In the genomic region with DNA sequence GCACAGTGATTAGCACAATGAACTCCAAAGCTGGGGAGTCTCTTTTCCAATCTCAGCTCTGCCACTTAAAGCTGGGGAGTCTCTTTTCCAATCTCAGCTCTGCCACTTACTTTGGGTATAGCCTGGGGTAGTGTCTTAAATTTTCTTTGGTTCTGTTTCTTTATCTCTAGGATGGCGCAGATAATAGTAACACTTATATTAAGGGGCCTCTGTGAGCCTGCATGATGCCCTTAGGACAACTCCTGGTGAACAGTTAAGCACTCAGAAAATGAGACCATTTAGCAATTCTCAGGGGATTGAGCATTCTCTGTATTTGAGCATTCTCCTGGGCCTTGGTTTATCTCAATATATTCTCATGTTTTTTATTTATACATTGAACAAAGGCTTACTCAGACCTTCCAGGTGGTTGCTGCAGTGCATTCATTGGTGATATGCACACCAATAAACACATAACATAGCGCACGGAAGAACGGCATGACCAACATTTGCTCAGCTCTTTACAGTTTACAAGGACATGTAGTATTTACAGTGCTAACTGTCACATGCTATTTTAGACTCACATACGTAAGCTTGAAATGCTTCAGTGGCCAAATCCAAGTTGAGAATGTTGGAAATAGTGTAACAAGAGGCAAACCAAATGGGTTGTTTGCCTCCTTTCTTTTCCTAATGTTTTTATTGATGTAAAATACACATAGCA, we compare ENCODE assay signal across 1 cellular context.
TF ChIP-seq lines count a peak whose summit lies in the region.

No MANE protein-coding gene starts in this region.

TF ChIP-seq in WTC11, 78 proteins besides CTCF, POLR2A, EP300 and RAD21 (continued from another document):
- TF ChIP-seq, protein P1, sequence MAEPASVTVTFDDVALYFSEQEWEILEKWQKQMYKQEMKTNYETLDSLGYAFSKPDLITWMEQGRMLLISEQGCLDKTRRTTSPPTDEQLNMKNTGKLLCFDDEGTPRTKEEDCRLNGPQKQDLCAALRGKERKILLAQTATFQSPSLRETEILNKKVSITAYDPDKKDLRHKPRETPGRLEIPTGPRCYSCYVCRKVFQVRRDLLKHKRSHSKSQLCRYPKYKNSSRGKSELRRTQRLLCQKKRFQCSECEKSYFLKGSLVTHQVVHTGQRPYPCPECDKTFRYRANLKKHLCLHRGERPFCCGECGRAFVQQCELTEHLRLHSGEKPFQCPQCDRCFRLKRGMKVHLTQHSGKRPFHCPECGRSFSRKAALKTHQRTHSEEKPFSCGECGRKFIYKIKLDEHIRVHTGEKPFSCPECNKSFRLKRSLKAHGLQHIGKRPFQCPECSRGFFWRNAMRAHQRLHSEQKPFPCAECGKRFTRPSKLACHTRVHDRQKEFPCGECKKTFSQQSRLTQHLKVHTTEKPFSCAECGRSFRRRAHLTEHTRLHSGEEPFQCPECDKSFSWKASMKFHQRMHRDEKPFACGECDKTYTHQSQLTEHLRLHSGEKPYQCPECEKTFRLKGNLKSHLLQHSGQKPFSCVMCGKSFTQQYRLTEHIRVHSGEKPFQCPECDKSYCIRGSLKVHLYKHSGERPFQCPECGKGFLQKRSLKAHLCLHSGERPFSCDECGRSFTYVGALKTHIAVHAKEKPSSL (CRISPR knock-in tag; conservative IDR thresholded peaks at IDR 0.05), result peak; percentile 86
